ENCODE assay signal across 8 cellular contexts in genomic region chr3:132535575-132536441, GRCh38.
DNase-seq lines count a peak whose midpoint lies in the region; ATAC-seq, FAIRE-seq and TF ChIP-seq lines count a peak whose summit lies in the region.

No MANE protein-coding gene starts in this region.

- peaks cover 13% of the 10 kb centered on the region for H3K4me1 Mint-ChIP-seq in activated CD8-positive, alpha-beta T cell treated with anti-CD3 and anti-CD28 coated beads for 36 hours (ENCODE audit: low read depth)
- peaks cover 6% of the 10 kb centered on the region for H3K4me1 Mint-ChIP-seq in stimulated activated memory B cell treated with anti-CD40 and anti-IgM and Interleukin-4, amounts not matched to agents 10 μg/mL and 1 μg/mL and 100 μg/mL, for 72 hours

- H3K9me3 Mint-ChIP-seq in activated CD8-positive, alpha-beta T cell treated with anti-CD3 and anti-CD28 coated beads for 36 hours = no peaks in the 10 kb centered on the region
- H3K9me3 Mint-ChIP-seq in stimulated activated memory B cell treated with anti-CD40 and anti-IgM and Interleukin-4, amounts not matched to agents 10 μg/mL and 1 μg/mL and 100 μg/mL, for 72 hours = no peaks in the 10 kb centered on the region

- intact Hi-C loops in activated CD8-positive, alpha-beta T cell treated with anti-CD3 and anti-CD28 coated beads for 36 hours (cut with micrococcal nuclease) = loop anchor here (1.0 kb wide), 1 partner anchor 106 kb away; no protein-coding TSS in a partner anchor

- peak; percentile 71 for TF ChIP-seq CTCF in activated CD8-positive, alpha-beta T cell treated with anti-CD3 and anti-CD28 coated beads for 36 hours (IDR thresholded peaks at IDR 0.05)

- peak; percentile 73 for FAIRE-seq in endometrium (lab: Jason Lieb, UNC)

- no peak overlapping the region for H3K4me3 Mint-ChIP-seq in activated CD8-positive, alpha-beta T cell treated with anti-CD3 and anti-CD28 coated beads for 36 hours
- H3K4me3 Mint-ChIP-seq in stimulated activated memory B cell treated with anti-CD40 and anti-IgM and Interleukin-4, amounts not matched to agents 10 μg/mL and 1 μg/mL and 100 μg/mL, for 72 hours = no peak overlapping the region

- peak; percentile 60 for ATAC-seq in HG02852 (IDR thresholded peaks at IDR 0.05; ENCODE audit: unreplicated experiment)
- ATAC-seq in activated CD8-positive, alpha-beta T cell treated with anti-CD3 and anti-CD28 coated beads for 36 hours = peak; percentile 64
- ATAC-seq in stimulated activated memory B cell treated with anti-CD40 and anti-IgM and Interleukin-4, amounts not matched to agents 10 μg/mL and 1 μg/mL and 100 μg/mL, for 72 hours = no peak
- no peak for ATAC-seq in GM19328 (IDR thresholded peaks at IDR 0.05; ENCODE audit: unreplicated experiment)

- no peaks in the 10 kb centered on the region for H3K27me3 Mint-ChIP-seq in activated CD8-positive, alpha-beta T cell treated with anti-CD3 and anti-CD28 coated beads for 36 hours
- no peaks in the 10 kb centered on the region for H3K27me3 Mint-ChIP-seq in stimulated activated memory B cell treated with anti-CD40 and anti-IgM and Interleukin-4, amounts not matched to agents 10 μg/mL and 1 μg/mL and 100 μg/mL, for 72 hours

- H3K27ac Mint-ChIP-seq in activated CD8-positive, alpha-beta T cell treated with anti-CD3 and anti-CD28 coated beads for 36 hours = peak overlapping the region; percentile 81
- H3K27ac Mint-ChIP-seq in stimulated activated memory B cell treated with anti-CD40 and anti-IgM and Interleukin-4, amounts not matched to agents 10 μg/mL and 1 μg/mL and 100 μg/mL, for 72 hours = peak overlapping the region; percentile 19

- POLR2A ChIA-PET in activated CD8-positive, alpha-beta T cell treated with anti-CD3 and anti-CD28 coated beads for 36 hours (lab: Charles Lee) = interaction anchor here (1.5 kb wide), 1 partner anchor 9 kb away, joined by 3 read pairs; no protein-coding TSS in a partner anchor

- peaks cover 19% of the 10 kb centered on the region for H3K36me3 Mint-ChIP-seq in activated CD8-positive, alpha-beta T cell treated with anti-CD3 and anti-CD28 coated beads for 36 hours (ENCODE audit: low read depth)
- peaks cover 73% of the 10 kb centered on the region for H3K36me3 Mint-ChIP-seq in stimulated activated memory B cell treated with anti-CD40 and anti-IgM and Interleukin-4, amounts not matched to agents 10 μg/mL and 1 μg/mL and 100 μg/mL, for 72 hours

- CTCF ChIA-PET in activated CD8-positive, alpha-beta T cell treated with anti-CD3 and anti-CD28 coated beads for 36 hours (lab: Charles Lee) = interaction anchor here (0.7 to 7.3 kb wide), 48 partner anchors 7 to 184 kb away, joined by 3 to 130 read pairs (median 4); partner anchors contain the start of gene UBA5

- DNase-seq in DMS 273 treated with DMSO at 0.1 percent for 48 hours (lab: John Stamatoyannopoulos, UW) = peak; percentile 18
- DNase-seq in NCI-H526 treated with DMSO at 0.1 percent for 48 hours (lab: John Stamatoyannopoulos, UW) = peak; percentile 48
- peak; percentile 80 for DNase-seq in activated CD8-positive, alpha-beta T cell treated with anti-CD3 and anti-CD28 coated beads for 36 hours
- DNase-seq in midbrain (lab: John Stamatoyannopoulos, UW) = peak; percentile 76

Comparison
In these comparisons a context has a peak if more than half of its experiments do, and no peak if none do; other contexts are left out.
1. DNase-seq: peak in every context shown above with its lines; median percentile 80 in activated CD8-positive, alpha-beta T cell treated with anti-CD3 and anti-CD28 coated beads for 36 hours; 76 in midbrain; 48 in NCI-H526 treated with DMSO at 0.1 percent for 48 hours; 18 in DMS 273 treated with DMSO at 0.1 percent for 48 hours.
2. ATAC-seq: peak in HG02852 (single experiment) and activated CD8-positive, alpha-beta T cell treated with anti-CD3 and anti-CD28 coated beads for 36 hours (single experiment); none in stimulated activated memory B cell treated with anti-CD40 and anti-IgM and Interleukin-4, amounts not matched to agents 10 μg/mL and 1 μg/mL and 100 μg/mL, for 72 hours (single experiment) and GM19328 (single experiment).